12 cellular contexts compared by ENCODE assay signal in the genomic region with DNA sequence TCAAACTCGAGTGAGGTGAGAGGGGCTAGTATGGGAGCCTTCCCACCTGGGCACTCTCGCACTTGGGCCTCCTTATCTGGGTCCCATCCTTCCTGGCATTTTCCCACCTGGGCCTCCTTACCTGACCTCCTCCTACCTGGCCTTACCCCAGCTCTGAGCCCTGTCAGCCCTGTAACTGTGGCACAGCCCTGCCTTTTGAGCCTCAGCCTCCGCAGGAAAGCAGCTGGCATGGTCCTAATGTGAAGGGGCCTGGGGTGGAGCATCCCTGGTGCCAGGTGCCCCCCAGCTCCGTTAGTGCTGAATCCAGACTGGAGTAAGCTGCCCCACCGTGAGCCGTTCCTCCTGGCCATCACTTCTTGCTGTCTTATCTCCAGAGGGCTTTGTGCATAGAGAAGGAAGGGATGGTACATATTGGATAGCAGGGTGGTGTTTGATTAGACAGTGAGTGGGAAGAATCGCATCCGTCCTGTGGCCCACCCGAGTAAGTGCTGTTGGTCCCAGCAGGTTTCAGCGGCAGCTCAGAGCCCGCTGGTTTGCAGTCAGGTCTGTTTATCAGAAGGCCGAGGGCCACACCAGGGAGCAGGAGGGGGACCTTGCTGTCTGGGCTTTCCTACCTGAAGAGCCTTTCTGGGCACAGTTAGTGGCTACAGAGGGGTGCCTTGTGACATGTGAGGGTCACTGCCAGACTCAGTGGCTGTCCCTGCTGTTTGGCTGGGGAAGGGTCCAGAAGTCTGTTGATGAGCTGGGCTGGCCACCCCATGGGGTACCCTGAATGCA.
DNase-seq lines count a peak whose midpoint lies in the region; ATAC-seq and TF ChIP-seq lines count a peak whose summit lies in the region.
"Had no signal": no experiment of that assay in that cellular context is flagged by ENCODE, and none has a peak within 500 bp of the region (broad histone marks: within the 10 kb centered on the region; RNA-seq: fewer than 3 reads in every experiment).

No MANE protein-coding gene starts in this region.

- intact Hi-C loops in breast epithelium (cut with DNase I; ENCODE audit: low total_unique reads) (no loop called here), mammary epithelial cell (cut with micrococcal nuclease) (no loop called here), lower leg skin (cut with DNase I; ENCODE audit: low total_unique reads) (no loop called here), upper lobe of right lung (cut with DNase I) (no loop called here)

- H3K27ac ChIP-seq in breast epithelium (no peak overlapping the region), mammary epithelial cell (ENCODE audit: insufficient read depth, low read depth, low read length) (no peak overlapping the region), Peyer's patch (no peak overlapping the region), upper lobe of right lung (no peak overlapping the region)
- H3K27ac ChIP-seq: brain microvascular endothelial cell had no signal

- H3K4me3 ChIP-seq in breast epithelium, result no peak overlapping the region
- no peak overlapping the region for H3K4me3 ChIP-seq in mammary epithelial cell (replicated peaks in 1 of 3; ENCODE audit: insufficient read depth in 1 of 3, low read depth in 2 of 3, low read length in 3 of 3)
- no peak overlapping the region for H3K4me3 ChIP-seq in Peyer's patch
- no peak overlapping the region for H3K4me3 ChIP-seq in lower leg skin (ENCODE audit: low read depth, poor library complexity, severe bottlenecking)
- H3K4me3 ChIP-seq in upper lobe of right lung, result no peak overlapping the region

- no TSS peak for BruUV-seq in mammary epithelial cell (replicated peaks; lab: Mats Ljungman, UMichigan)

- 81% methylated on average over 10 of the region's 12 CpGs for WGBS in mammary epithelial cell (ENCODE audit: low coverage, missing lambda C conversion rate)
- 91 to 92% methylated on average over 8 to 12 of the region's 12 CpGs for WGBS in lower leg skin, 2 donors

- TF ChIP-seq POLR2A in breast epithelium (IDR thresholded peaks at IDR 0.05) (no peak), Peyer's patch (IDR thresholded peaks at IDR 0.05) (no peak), lower leg skin (IDR thresholded peaks at IDR 0.05) (no peak)

- H4K20me1 ChIP-seq in mammary epithelial cell (ENCODE audit: insufficient read depth, low read length), result no peaks in the 10 kb centered on the region

- DNase-seq in breast epithelium (ENCODE audit: low spot score in 2 of 2), result peak; percentile 11 to 43
- DNase-seq in mammary epithelial cell, result no peak
- DNase-seq in Peyer's patch, result peak in 2 of 3 donors; percentile 3 to 31
- DNase-seq in lower leg skin (ENCODE audit: low spot score in 2 of 2), result peak; percentile 11 to 72
- peak; percentile 51 for DNase-seq in upper lobe of right lung
- DNase-seq in C1 segment of cervical spinal cord (lab: John Stamatoyannopoulos, UW), result no peak
- DNase-seq: brain microvascular endothelial cell, cortex of kidney, hypothalamus, NCI-H1436 had no signal

- H3K4me2 ChIP-seq in mammary epithelial cell (ENCODE audit: insufficient read depth, low read depth, low read length), result no peak overlapping the region

- H3K4me1 ChIP-seq in breast epithelium, result no peaks in the 10 kb centered on the region
- H3K4me1 ChIP-seq in mammary epithelial cell (ENCODE audit: insufficient read depth, low read length), result no peaks in the 10 kb centered on the region
- no peaks in the 10 kb centered on the region for H3K4me1 ChIP-seq in Peyer's patch
- H3K4me1 ChIP-seq in upper lobe of right lung, result no peaks in the 10 kb centered on the region

- CTCF ChIA-PET in mammary epithelial cell (lab: Charles Lee; ENCODE audit: low non-redundant PET), result no interaction called here

- H2AFZ ChIP-seq in mammary epithelial cell (ENCODE audit: low read depth, low read length), result no peak overlapping the region

- in situ Hi-C loops in mammary epithelial cell (cut with MboI; ENCODE audit: low sequenced_read_pairs in 2 of 2), result no loop called here

- dilution Hi-C loops in mammary epithelial cell (cut with HindIII; ENCODE audit: low sequenced_read_pairs), result loop anchor here (5.0 kb wide), 1 partner anchor 53 kb away; no protein-coding TSS in a partner anchor

- H3K9ac ChIP-seq in mammary epithelial cell (ENCODE audit: insufficient read depth, low read length), result no peak overlapping the region

- no peaks in the 10 kb centered on the region for H3K27me3 ChIP-seq in breast epithelium
- H3K27me3 ChIP-seq in mammary epithelial cell (ENCODE audit: insufficient read depth, low read length), result no peaks in the 10 kb centered on the region
- H3K27me3 ChIP-seq in Peyer's patch, result no peaks in the 10 kb centered on the region
- H3K27me3 ChIP-seq in upper lobe of right lung, result no peaks in the 10 kb centered on the region
- H3K27me3 ChIP-seq: brain microvascular endothelial cell had no signal

- no peaks in the 10 kb centered on the region for H3K36me3 ChIP-seq in breast epithelium
- no peaks in the 10 kb centered on the region for H3K36me3 ChIP-seq in mammary epithelial cell (ENCODE audit: insufficient read depth, low read length)
- peaks cover 0 to 41% (median 0%) of the 10 kb centered on the region in 3 donors for H3K36me3 ChIP-seq in Peyer's patch
- H3K36me3 ChIP-seq in upper lobe of right lung, result no peaks in the 10 kb centered on the region
- H3K36me3 ChIP-seq: brain microvascular endothelial cell had no signal

- H3K79me2 ChIP-seq in mammary epithelial cell (ENCODE audit: insufficient read depth, low read length), result no peaks in the 10 kb centered on the region

- no peak for TF ChIP-seq CTCF in breast epithelium (IDR thresholded peaks at IDR 0.05)
- no peak for TF ChIP-seq CTCF in mammary epithelial cell (conservative IDR thresholded peaks at IDR 0.05 in 1 of 2, IDR thresholded peaks at IDR 0.05 in 1 of 2; ENCODE audit: extremely low read depth in 1 of 2, insufficient read depth in 1 of 2, low read depth in 1 of 2, low read length in 2 of 2)
- no peak for TF ChIP-seq CTCF in Peyer's patch (IDR thresholded peaks at IDR 0.05)
- TF ChIP-seq CTCF in lower leg skin (IDR thresholded peaks at IDR 0.05), result no peak
- TF ChIP-seq CTCF in upper lobe of right lung (IDR thresholded peaks at IDR 0.05), result no peak

- H3K9me3 ChIP-seq in breast epithelium, result no peaks in the 10 kb centered on the region
- H3K9me3 ChIP-seq in mammary epithelial cell (replicated peaks; ENCODE audit: insufficient read depth, low read length), result no peaks in the 10 kb centered on the region
- no peaks in the 10 kb centered on the region for H3K9me3 ChIP-seq in Peyer's patch
- no peaks in the 10 kb centered on the region for H3K9me3 ChIP-seq in upper lobe of right lung

- no peak for ATAC-seq in upper lobe of right lung
- ATAC-seq in GM18909 (IDR thresholded peaks at IDR 0.05; ENCODE audit: poor library complexity, unreplicated experiment), result no peak
- ATAC-seq: natural killer cell treated with Interleukin-12 subunit alpha and Interleukin-12 subunit beta and Interleukin-15 and Interleukin-18, amount 100 ng/mL, for 72 hours had no signal

Comparison
In these comparisons a context has a peak if more than half of its experiments do, and no peak if none do; other contexts are left out.
1. DNase-seq: peak in breast epithelium (2 of 2), Peyer's patch (2 of 3), lower leg skin (2 of 2) and upper lobe of right lung (single experiment); none in mammary epithelial cell (single experiment) and C1 segment of cervical spinal cord (0 of 14).